Comparison of ENCODE assay signal across 15 cellular contexts in genomic region chr5:137636846-137637515, GRCh38.
DNase-seq lines count a peak whose midpoint lies in the region; ATAC-seq and TF ChIP-seq lines count a peak whose summit lies in the region.
"Had no signal": no experiment of that assay in that cellular context is flagged by ENCODE, and none has a peak within 500 bp of the region (broad histone marks: within the 10 kb centered on the region; RNA-seq: fewer than 3 reads in every experiment).

No MANE protein-coding gene starts in this region.

- no peaks in the 10 kb centered on the region for H3K9me3 Mint-ChIP-seq in endothelial cell (ENCODE audit: unreplicated experiment)
- H3K9me3 Mint-ChIP-seq: GM23338 had no signal

- TF ChIP-seq EP300 in neural cell (conservative IDR thresholded peaks at IDR 0.05; ENCODE audit: poor library complexity, severe bottlenecking), result no peak

- ATAC-seq in T-helper 17 cell, result no peak
- ATAC-seq in HG03439 (IDR thresholded peaks at IDR 0.05; ENCODE audit: unreplicated experiment), result no peak
- ATAC-seq in GM21786 (IDR thresholded peaks at IDR 0.05; ENCODE audit: unreplicated experiment), result no peak
- no peak for ATAC-seq in gastrocnemius medialis
- ATAC-seq: GM12878, GM23338 had no signal

- H2AFZ ChIP-seq in neural cell (ENCODE audit: low read depth, low read length), result no peak overlapping the region
- H2AFZ ChIP-seq: GM23338 had no signal

- no peak overlapping the region for H3K4me2 ChIP-seq in neural cell (ENCODE audit: low read length)
- H3K4me2 ChIP-seq: BLaER1, GM23338 had no signal

- TF ChIP-seq RAD21 in neural cell (conservative IDR thresholded peaks at IDR 0.05), result no peak

- H3K4me1 Mint-ChIP-seq in T-helper 17 cell (peaks cover 5% of the 10 kb centered on the region), endothelial cell (ENCODE audit: unreplicated experiment) (peaks cover 6% of the 10 kb centered on the region)
- H3K4me1 Mint-ChIP-seq: GM23338 had no signal

- DNase-seq in EL (peak; percentile 13), T-helper 17 cell (no peak), endothelial cell (ENCODE audit: low spot score) (no peak), NCI-H1048 (lab: John Stamatoyannopoulos, UW) (no peak), gastrocnemius medialis (no peak)
- DNase-seq: 8988T, AML-193, DMS53, H7 had no signal

- TF ChIP-seq POLR2A in gastrocnemius medialis (IDR thresholded peaks at IDR 0.05), result no peak

- no peak overlapping the region for H3K4me3 Mint-ChIP-seq in T-helper 17 cell
- H3K4me3 Mint-ChIP-seq in endothelial cell (ENCODE audit: unreplicated experiment), result peak overlapping the region; percentile 33
- H3K4me3 Mint-ChIP-seq: GM23338 had no signal

- no peaks in the 10 kb centered on the region for H3K9me2 ChIP-seq in neural cell (ENCODE audit: insufficient read depth, low read length)

- intact Hi-C loops in gastrocnemius medialis (cut with DNase I; ENCODE audit: low total_unique reads), result no loop called here

- no peaks in the 10 kb centered on the region for H3K9me3 ChIP-seq in T-helper 17 cell (ENCODE audit: control insufficient read depth, low read length, poor library complexity, severe bottlenecking)
- peaks cover 3% of the 10 kb centered on the region for H3K9me3 ChIP-seq in neural cell (ENCODE audit: low read length)
- H3K9me3 ChIP-seq in gastrocnemius medialis, result no peaks in the 10 kb centered on the region

- no peaks in the 10 kb centered on the region for H3F3A ChIP-seq in neural cell (ENCODE audit: insufficient read depth, low read length, poor library complexity, severe bottlenecking)

- no peaks in the 10 kb centered on the region for H4K20me1 ChIP-seq in neural cell (ENCODE audit: insufficient read depth)
- H4K20me1 ChIP-seq: BLaER1 had no signal

- no peaks in the 10 kb centered on the region for H3K4me1 ChIP-seq in gastrocnemius medialis
- H3K4me1 ChIP-seq: BLaER1 had no signal

- no peaks in the 10 kb centered on the region for H3K79me2 ChIP-seq in neural cell (replicated peaks; ENCODE audit: insufficient read depth, low read length)

- H3K27ac ChIP-seq in neural cell (ENCODE audit: low read length), result peak overlapping the region; percentile 82
- H3K27ac ChIP-seq in gastrocnemius medialis, result no peak overlapping the region
- H3K27ac ChIP-seq: BLaER1 had no signal

- H3K4me3 ChIP-seq in neural cell (ENCODE audit: low read length), result no peak overlapping the region
- H3K4me3 ChIP-seq in gastrocnemius medialis, result no peak overlapping the region
- H3K4me3 ChIP-seq: BLaER1, GM12878, GM23338 had no signal

- H3K27me3 Mint-ChIP-seq in T-helper 17 cell (no peaks in the 10 kb centered on the region), endothelial cell (ENCODE audit: unreplicated experiment) (peaks cover 2% of the 10 kb centered on the region)

- in situ Hi-C loops in gastrocnemius medialis (cut with MboI; ENCODE audit: low sequenced_read_pairs in 4 of 4), result loop anchor here in 1 of 4 donors (25.0 kb wide), 1 partner anchor 500 kb away; the partner anchor contains the start of gene NME5

- H3K36me3 Mint-ChIP-seq in T-helper 17 cell (ENCODE audit: low read depth), result peaks cover 9% of the 10 kb centered on the region
- H3K36me3 Mint-ChIP-seq in endothelial cell (ENCODE audit: low read depth, unreplicated experiment), result peaks cover 78% of the 10 kb centered on the region

- TF ChIP-seq CTCF in endothelial cell (IDR thresholded peaks at IDR 0.05; ENCODE audit: unreplicated experiment) (no peak), neural cell (IDR thresholded peaks at IDR 0.05; ENCODE audit: poor library complexity, severe bottlenecking) (no peak), gastrocnemius medialis (IDR thresholded peaks at IDR 0.05 in 4 of 5, conservative IDR thresholded peaks at IDR 0.05 in 1 of 5) (no peak)

- no peaks in the 10 kb centered on the region for H3K27me3 ChIP-seq in neural cell (ENCODE audit: insufficient read depth, low read depth, low read length)
- no peaks in the 10 kb centered on the region for H3K27me3 ChIP-seq in gastrocnemius medialis
- H3K27me3 ChIP-seq: BLaER1 had no signal

- H3K9ac ChIP-seq in neural cell (ENCODE audit: low read length), result no peak overlapping the region
- H3K9ac ChIP-seq: BLaER1 had no signal

- peaks cover 10% of the 10 kb centered on the region for H3K36me3 ChIP-seq in neural cell (ENCODE audit: insufficient read depth, low read length)
- no peaks in the 10 kb centered on the region for H3K36me3 ChIP-seq in gastrocnemius medialis

- H3K27ac Mint-ChIP-seq in T-helper 17 cell (peak overlapping the region; percentile 62), endothelial cell (ENCODE audit: unreplicated experiment) (no peak overlapping the region)
- H3K27ac Mint-ChIP-seq: GM23338 had no signal

TF ChIP-seq in neural cell, 6 proteins besides CTCF, POLR2A, EP300 and RAD21:
- TF ChIP-seq POLR2AphosphoS5 (IDR thresholded peaks at IDR 0.05), result no peak
- TF ChIP-seq EZH2 (IDR thresholded peaks at IDR 0.05; ENCODE audit: borderline replicate concordance, insufficient read depth, low read length, poor library complexity, severe bottlenecking), result no peak
- no peak for TF ChIP-seq SMC3 (conservative IDR thresholded peaks at IDR 0.05; ENCODE audit: poor library complexity)
- TF ChIP-seq, protein P1, sequence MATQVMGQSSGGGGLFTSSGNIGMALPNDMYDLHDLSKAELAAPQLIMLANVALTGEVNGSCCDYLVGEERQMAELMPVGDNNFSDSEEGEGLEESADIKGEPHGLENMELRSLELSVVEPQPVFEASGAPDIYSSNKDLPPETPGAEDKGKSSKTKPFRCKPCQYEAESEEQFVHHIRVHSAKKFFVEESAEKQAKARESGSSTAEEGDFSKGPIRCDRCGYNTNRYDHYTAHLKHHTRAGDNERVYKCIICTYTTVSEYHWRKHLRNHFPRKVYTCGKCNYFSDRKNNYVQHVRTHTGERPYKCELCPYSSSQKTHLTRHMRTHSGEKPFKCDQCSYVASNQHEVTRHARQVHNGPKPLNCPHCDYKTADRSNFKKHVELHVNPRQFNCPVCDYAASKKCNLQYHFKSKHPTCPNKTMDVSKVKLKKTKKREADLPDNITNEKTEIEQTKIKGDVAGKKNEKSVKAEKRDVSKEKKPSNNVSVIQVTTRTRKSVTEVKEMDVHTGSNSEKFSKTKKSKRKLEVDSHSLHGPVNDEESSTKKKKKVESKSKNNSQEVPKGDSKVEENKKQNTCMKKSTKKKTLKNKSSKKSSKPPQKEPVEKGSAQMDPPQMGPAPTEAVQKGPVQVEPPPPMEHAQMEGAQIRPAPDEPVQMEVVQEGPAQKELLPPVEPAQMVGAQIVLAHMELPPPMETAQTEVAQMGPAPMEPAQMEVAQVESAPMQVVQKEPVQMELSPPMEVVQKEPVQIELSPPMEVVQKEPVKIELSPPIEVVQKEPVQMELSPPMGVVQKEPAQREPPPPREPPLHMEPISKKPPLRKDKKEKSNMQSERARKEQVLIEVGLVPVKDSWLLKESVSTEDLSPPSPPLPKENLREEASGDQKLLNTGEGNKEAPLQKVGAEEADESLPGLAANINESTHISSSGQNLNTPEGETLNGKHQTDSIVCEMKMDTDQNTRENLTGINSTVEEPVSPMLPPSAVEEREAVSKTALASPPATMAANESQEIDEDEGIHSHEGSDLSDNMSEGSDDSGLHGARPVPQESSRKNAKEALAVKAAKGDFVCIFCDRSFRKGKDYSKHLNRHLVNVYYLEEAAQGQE (IDR thresholded peaks at IDR 0.05; ENCODE audit: borderline replicate concordance), result no peak
- no peak for TF ChIP-seq TAF1 (IDR thresholded peaks at IDR 0.05; ENCODE audit: low read depth)
- no peak for TF ChIP-seq MXI1 (conservative IDR thresholded peaks at IDR 0.05; ENCODE audit: poor library complexity, severe bottlenecking)
